ENCODE assay signal across 25 cellular contexts in the genomic region with DNA sequence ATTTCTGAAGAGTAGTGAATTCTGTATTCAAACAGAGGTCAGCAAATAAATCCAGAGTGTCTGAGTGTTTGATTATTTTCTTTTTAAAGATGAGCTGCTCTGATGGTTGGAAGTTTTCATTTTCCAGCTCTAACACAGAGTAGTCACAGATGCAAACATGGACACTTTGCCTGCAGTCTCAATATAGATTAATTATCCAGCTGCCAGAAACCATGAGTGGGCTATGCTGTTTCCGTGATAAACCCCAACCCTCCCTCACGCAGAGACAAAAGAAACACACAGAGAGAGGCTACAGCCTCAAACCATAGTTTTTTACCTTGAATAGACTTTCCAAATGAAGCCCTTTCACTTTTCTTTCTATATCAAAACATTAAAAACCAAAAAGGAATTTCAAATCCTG.
"Had no signal": no experiment of that assay in that cellular context is flagged by ENCODE, and none has a peak within 500 bp of the region (broad histone marks: within the 10 kb centered on the region; RNA-seq: fewer than 3 reads in every experiment).

No MANE protein-coding gene starts in this region.

- H3K4me3 Mint-ChIP-seq: activated CD8-positive, alpha-beta T cell treated with anti-CD3 and anti-CD28 coated beads, Interleukin-2, amount 10 ng/mL, durations not matched to agents 7 days and 5 days; activated naive CD8-positive, alpha-beta T cell treated with anti-CD3 and anti-CD28 coated beads, Interleukin-2, amount 50 U/mL, for 24 hours; activated T-helper 1 cell treated with anti-CD3 and anti-CD28 coated beads, Interleukin-12 subunit alpha, Interleukin-12 subunit beta, Interleukin-2, Interleukin-4 antibody, amounts not matched to agents 30 ng/mL and 10 ng/mL and 1 ng/mL, durations not matched to agents 14 hours and 24 hours and 36 hours; central memory CD8-positive, alpha-beta T cell; nephron progenitor cell; stimulated activated naive B cell treated with anti-CD40 and anti-IgM and Interleukin-4, amounts not matched to agents 10 μg/mL and 1 μg/mL and 100 μg/mL, for 72 hours had no signal

- DNase-seq: activated CD4-positive, alpha-beta T cell treated with anti-CD3 and anti-CD28 coated beads for 1 hour; activated CD4-positive, alpha-beta T cell treated with anti-CD3 and anti-CD28 coated beads, Interleukin-2, amount 50 U/mL, for 1 hour; activated CD8-positive, alpha-beta T cell treated with anti-CD3 and anti-CD28 coated beads, Interleukin-2, amount 10 ng/mL, durations not matched to agents 7 days and 5 days; activated gamma-delta T cell; activated naive CD4-positive, alpha-beta T cell treated with anti-CD3 and anti-CD28 coated beads, Interleukin-2, amount 50 U/mL, for 16 hours; activated naive CD8-positive, alpha-beta T cell treated with anti-CD3 and anti-CD28 coated beads, Interleukin-2, amount 50 U/mL, for 24 hours; anterior cingulate cortex; dorsolateral prefrontal cortex; esophagus squamous epithelium; gastrocnemius medialis; kidney glomerular epithelial cell; left ventricle myocardium superior; mammary epithelial cell; nephron progenitor cell; sigmoid colon; stimulated activated CD4-positive, alpha-beta T cell treated with anti-CD3 and anti-CD28 coated beads, Interleukin-2, amount 100 ng/mL, for 48 hours; stimulated activated CD8-positive, alpha-beta memory T cell treated with anti-CD3 and anti-CD28 coated beads, Interleukin-4, amount 100 ng/mL, for 48 hours; stimulated activated naive B cell treated with anti-CD40 and anti-IgM and Interleukin-4, amounts not matched to agents 10 μg/mL and 1 μg/mL and 100 μg/mL, for 72 hours; T-helper 9 cell; trophoblast cell; uterus had no signal

- ATAC-seq: activated CD8-positive, alpha-beta T cell treated with anti-CD3 and anti-CD28 coated beads, Interleukin-2, amount 10 ng/mL, durations not matched to agents 7 days and 5 days; activated naive CD8-positive, alpha-beta T cell treated with anti-CD3 and anti-CD28 coated beads, Interleukin-2, amount 50 U/mL, for 24 hours; gastrocnemius medialis; left ventricle myocardium superior; stimulated activated naive B cell treated with anti-CD40 and anti-IgM and Interleukin-4, amounts not matched to agents 10 μg/mL and 1 μg/mL and 100 μg/mL, for 72 hours had no signal

- H3K4me1 Mint-ChIP-seq: activated naive CD8-positive, alpha-beta T cell treated with anti-CD3 and anti-CD28 coated beads, Interleukin-2, amount 50 U/mL, for 24 hours; central memory CD8-positive, alpha-beta T cell; stimulated activated naive B cell treated with anti-CD40 and anti-IgM and Interleukin-4, amounts not matched to agents 10 μg/mL and 1 μg/mL and 100 μg/mL, for 72 hours had no signal

- H3K27ac ChIP-seq: dorsolateral prefrontal cortex, esophagus squamous epithelium, gastrocnemius medialis, sigmoid colon, uterus had no signal

- H3K4me3 ChIP-seq: dorsolateral prefrontal cortex, esophagus squamous epithelium, gastrocnemius medialis, sigmoid colon, smooth muscle cell, uterus had no signal

- H3K36me3 Mint-ChIP-seq: stimulated activated naive B cell treated with anti-CD40 and anti-IgM and Interleukin-4, amounts not matched to agents 10 μg/mL and 1 μg/mL and 100 μg/mL, for 72 hours had no signal

- H3K27me3 ChIP-seq: dorsolateral prefrontal cortex, esophagus squamous epithelium, gastrocnemius medialis, sigmoid colon, uterus had no signal

- H3K9me3 Mint-ChIP-seq: activated naive CD8-positive, alpha-beta T cell treated with anti-CD3 and anti-CD28 coated beads, Interleukin-2, amount 50 U/mL, for 24 hours; activated T-helper 1 cell treated with anti-CD3 and anti-CD28 coated beads, Interleukin-12 subunit alpha, Interleukin-12 subunit beta, Interleukin-2, Interleukin-4 antibody, amounts not matched to agents 30 ng/mL and 10 ng/mL and 1 ng/mL, durations not matched to agents 14 hours and 24 hours and 36 hours; nephron progenitor cell; stimulated activated naive B cell treated with anti-CD40 and anti-IgM and Interleukin-4, amounts not matched to agents 10 μg/mL and 1 μg/mL and 100 μg/mL, for 72 hours had no signal

- H3K27ac Mint-ChIP-seq: activated CD8-positive, alpha-beta T cell treated with anti-CD3 and anti-CD28 coated beads, Interleukin-2, amount 10 ng/mL, durations not matched to agents 7 days and 5 days; activated naive CD8-positive, alpha-beta T cell treated with anti-CD3 and anti-CD28 coated beads, Interleukin-2, amount 50 U/mL, for 24 hours; activated T-helper 1 cell treated with anti-CD3 and anti-CD28 coated beads, Interleukin-12 subunit alpha, Interleukin-12 subunit beta, Interleukin-2, Interleukin-4 antibody, amounts not matched to agents 30 ng/mL and 10 ng/mL and 1 ng/mL, durations not matched to agents 14 hours and 24 hours and 36 hours; nephron progenitor cell; stimulated activated naive B cell treated with anti-CD40 and anti-IgM and Interleukin-4, amounts not matched to agents 10 μg/mL and 1 μg/mL and 100 μg/mL, for 72 hours had no signal

- H3K9me3 ChIP-seq: esophagus squamous epithelium, gastrocnemius medialis, sigmoid colon, uterus had no signal

- FAIRE-seq: colon had no signal

- H3K4me2 ChIP-seq: smooth muscle cell had no signal

- H3K4me1 ChIP-seq: esophagus squamous epithelium, gastrocnemius medialis, sigmoid colon, uterus had no signal

- H3K36me3 ChIP-seq: esophagus squamous epithelium, gastrocnemius medialis, sigmoid colon, uterus had no signal

- H3K27me3 Mint-ChIP-seq: central memory CD8-positive, alpha-beta T cell; stimulated activated naive B cell treated with anti-CD40 and anti-IgM and Interleukin-4, amounts not matched to agents 10 μg/mL and 1 μg/mL and 100 μg/mL, for 72 hours had no signal
